In the genomic region with DNA sequence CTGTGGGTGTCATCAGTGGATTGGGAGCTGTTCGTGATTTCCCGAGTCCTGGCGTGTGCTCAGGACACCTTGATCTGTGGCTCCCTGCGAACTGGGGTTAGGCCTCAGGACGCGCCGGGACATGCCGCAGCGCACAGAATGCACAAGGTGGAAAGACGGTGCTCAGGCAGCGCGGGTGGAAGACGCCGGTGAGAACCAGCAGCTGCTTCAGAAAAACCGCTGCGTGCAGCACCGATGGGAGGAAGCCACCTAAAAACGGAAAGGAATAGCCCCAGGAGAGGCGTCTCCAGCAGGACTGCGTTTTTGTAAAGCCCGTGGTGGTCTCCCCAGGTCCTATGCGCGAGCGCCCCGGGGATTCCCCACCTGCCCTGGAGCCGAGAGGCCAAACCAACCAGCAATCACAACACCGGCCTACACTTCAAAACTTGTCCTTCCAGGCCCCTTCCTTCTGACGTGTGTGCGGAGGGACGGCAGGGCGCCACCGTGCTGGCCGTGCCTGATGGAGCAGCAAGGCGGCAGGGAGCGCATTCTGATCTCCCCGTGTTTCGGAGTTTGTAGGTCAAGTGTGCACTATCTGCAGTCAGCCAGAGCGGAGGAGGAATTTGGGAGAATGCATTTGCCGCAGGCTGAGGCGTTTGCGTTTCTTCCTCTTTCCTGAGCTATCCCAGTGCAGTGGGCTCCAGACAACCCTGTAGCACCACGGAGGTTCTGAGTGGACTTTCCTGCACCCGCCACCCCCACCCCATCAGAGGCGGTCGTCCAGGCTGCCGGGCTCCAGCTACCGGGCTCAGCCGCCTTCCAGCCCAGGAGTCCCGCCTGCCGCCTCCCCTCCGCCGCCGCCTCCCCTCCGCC, we compare ENCODE assay signal across 11 cellular contexts. TPM values are rescaled to one million over a fixed set of nuclear protein-coding genes. Genes with fewer than 3 reads are reported as not detected.
DNase-seq lines count a peak whose midpoint lies in the region; ATAC-seq and TF ChIP-seq lines count a peak whose summit lies in the region.
"Had no signal": no experiment of that assay in that cellular context is flagged by ENCODE, and none has a peak within 500 bp of the region (broad histone marks: within the 10 kb centered on the region; RNA-seq: fewer than 3 reads in every experiment).

No MANE protein-coding gene starts in this region.

- H3K4me2 ChIP-seq in neuronal stem cell (ENCODE audit: insufficient read depth, low read length, poor library complexity, severe bottlenecking), result peak overlapping the region; percentile 34

- H3K27ac ChIP-seq in CD4-positive, alpha-beta T cell (ENCODE audit: low read depth, low read length), result no peak overlapping the region
- no peak overlapping the region for H3K27ac ChIP-seq in foreskin keratinocyte
- H3K27ac ChIP-seq in neuronal stem cell (replicated peaks; ENCODE audit: low read length), result no peak overlapping the region

- H3K27ac Mint-ChIP-seq in CD4-positive, alpha-beta T cell, result no peak overlapping the region
- H3K27ac Mint-ChIP-seq in T-helper 17 cell, result no peak overlapping the region

- H3K4me3 ChIP-seq in neuronal stem cell (ENCODE audit: low read length in 2 of 2), result peak overlapping the region in 1 of 2 donors; percentile 12

- no peak overlapping the region for H3K9ac ChIP-seq in neuronal stem cell (ENCODE audit: low read depth, low read length, poor library complexity)

- peaks cover 3% of the 10 kb centered on the region for H3K79me1 ChIP-seq in neuronal stem cell (ENCODE audit: low read depth, low read length)

- H3K4me1 Mint-ChIP-seq in CD4-positive, alpha-beta T cell (ENCODE audit: low read depth), result no peaks in the 10 kb centered on the region
- peaks cover 12% of the 10 kb centered on the region for H3K4me1 Mint-ChIP-seq in T-helper 17 cell

- H2BK5ac ChIP-seq in neuronal stem cell (ENCODE audit: low read length), result no peak overlapping the region

- DNase-seq in CD4-positive, alpha-beta T cell, result peak in 1 of 10 experiments; percentile 25
- DNase-seq in T-helper 17 cell (no peak), foreskin keratinocyte (peak in 1 of 2 donors; percentile 60), neuronal stem cell (ENCODE audit: low spot score) (no peak), nucleus accumbens (lab: John Stamatoyannopoulos, UW) (no peak)
- DNase-seq: activated T-cell treated with anti-CD3 and anti-CD28 coated beads, Interleukin-2, amount 50 U/mL, for 4 hours; SIG-M5 had no signal

- H2AK5ac ChIP-seq in neuronal stem cell (ENCODE audit: low read depth, low read length), result no peak overlapping the region

- CTCF ChIA-PET in CD4-positive, alpha-beta T cell (lab: Charles Lee), result no interaction called here

- no peaks in the 10 kb centered on the region for H3K27me3 Mint-ChIP-seq in CD4-positive, alpha-beta T cell
- H3K27me3 Mint-ChIP-seq in T-helper 17 cell, result no peaks in the 10 kb centered on the region

- peak overlapping the region; percentile 79 for H3K18ac ChIP-seq in neuronal stem cell (ENCODE audit: low read length)

- no peak overlapping the region for H2BK12ac ChIP-seq in neuronal stem cell (ENCODE audit: low read length)

- no peaks in the 10 kb centered on the region for H3K27me3 ChIP-seq in CD4-positive, alpha-beta T cell (ENCODE audit: control insufficient read depth, insufficient read depth, low read length)
- H3K27me3 ChIP-seq in foreskin keratinocyte (peaks cover 8% of the 10 kb centered on the region), neuronal stem cell (ENCODE audit: control insufficient read depth in 3 of 3, insufficient read depth in 3 of 3, low read depth in 1 of 3, low read length in 3 of 3) (peaks cover 0 to 23% (median 10%) of the 10 kb centered on the region in 3 experiments)

- TF ChIP-seq CTCF in CD4-positive, alpha-beta T cell (IDR thresholded peaks at IDR 0.05), result no peak
- no peak for TF ChIP-seq CTCF in foreskin keratinocyte (conservative IDR thresholded peaks at IDR 0.05)

- no peak overlapping the region for H4K8ac ChIP-seq in neuronal stem cell (ENCODE audit: low read depth, low read length)

- POLR2A ChIA-PET in CD4-positive, alpha-beta T cell (lab: Charles Lee), result interaction anchor here (0.6 kb wide), 1 partner anchor 200 kb away, joined by 3 read pairs; a partner anchor contains a TSS

- ATAC-seq in CD4-positive, alpha-beta T cell (ENCODE audit: poor library complexity), result no peak
- ATAC-seq in T-helper 17 cell (peak; percentile 27), foreskin keratinocyte (peak; percentile 47), HG03571 (IDR thresholded peaks at IDR 0.05; ENCODE audit: unreplicated experiment) (no peak), GM19463 (IDR thresholded peaks at IDR 0.05; ENCODE audit: unreplicated experiment) (no peak), HG02798 (IDR thresholded peaks at IDR 0.05; ENCODE audit: poor library complexity, unreplicated experiment) (no peak)

- H3K23ac ChIP-seq in neuronal stem cell (ENCODE audit: low read depth, low read length, poor library complexity), result peak overlapping the region; percentile 73

- H3K14ac ChIP-seq in neuronal stem cell (ENCODE audit: low read length), result peak overlapping the region; percentile 91

- H3K9me3 ChIP-seq in CD4-positive, alpha-beta T cell (ENCODE audit: control insufficient read depth, low read length), result no peaks in the 10 kb centered on the region
- no peaks in the 10 kb centered on the region for H3K9me3 ChIP-seq in T-helper 17 cell (ENCODE audit: control insufficient read depth, low read length, poor library complexity, severe bottlenecking)
- H3K9me3 ChIP-seq in neuronal stem cell (replicated peaks in 1 of 2; ENCODE audit: control insufficient read depth in 2 of 2, insufficient read depth in 1 of 2, low read depth in 1 of 2, low read length in 2 of 2), result no peaks in the 10 kb centered on the region

- H2BK120ac ChIP-seq in neuronal stem cell (ENCODE audit: low read depth, low read length), result no peak overlapping the region

- H3K36me3 Mint-ChIP-seq in CD4-positive, alpha-beta T cell (ENCODE audit: low read depth), result peaks cover 4% of the 10 kb centered on the region
- peaks cover 2% of the 10 kb centered on the region for H3K36me3 Mint-ChIP-seq in T-helper 17 cell (ENCODE audit: low read depth)

- no CpG with 5 or more reads among the region's 54 CpGs for WGBS in neuronal stem cell (ENCODE audit: extremely low coverage in 2 of 2, insufficient read length in 2 of 2, insufficient replicate concordance in 1 of 2), 2 donors

- H2BK15ac ChIP-seq in neuronal stem cell (ENCODE audit: low read length), result no peak overlapping the region

- H3K4ac ChIP-seq in neuronal stem cell (ENCODE audit: low read length), result no peak overlapping the region

- H3K4me1 ChIP-seq in foreskin keratinocyte, result peaks cover 3% of the 10 kb centered on the region
- H3K4me1 ChIP-seq in neuronal stem cell (ENCODE audit: control insufficient read depth in 2 of 2, insufficient read depth in 1 of 2, low read depth in 1 of 2, low read length in 2 of 2), result peaks cover 0 to 16% of the 10 kb centered on the region in 2 donors

- H3K4me3 Mint-ChIP-seq in CD4-positive, alpha-beta T cell, result peak overlapping the region; percentile 60
- H3K4me3 Mint-ChIP-seq in T-helper 17 cell, result peak overlapping the region; percentile 41
- H3K4me3 Mint-ChIP-seq: activated T-cell treated with anti-CD3 and anti-CD28 coated beads, Interleukin-2, amount 50 U/mL, for 4 hours had no signal

- no peaks in the 10 kb centered on the region for H3K9me3 Mint-ChIP-seq in CD4-positive, alpha-beta T cell
- H3K9me3 Mint-ChIP-seq: activated T-cell treated with anti-CD3 and anti-CD28 coated beads, Interleukin-2, amount 50 U/mL, for 4 hours had no signal

- H4K91ac ChIP-seq in neuronal stem cell (ENCODE audit: low read depth, low read length, poor library complexity), result no peak overlapping the region

- H2AFZ ChIP-seq in neuronal stem cell (ENCODE audit: low read length), result peak overlapping the region; percentile 48

- no peaks in the 10 kb centered on the region for H3K36me3 ChIP-seq in neuronal stem cell (replicated peaks in 1 of 2; ENCODE audit: control insufficient read depth in 2 of 2, insufficient read depth in 2 of 2, low read length in 2 of 2)

- intact Hi-C loops in CD4-positive, alpha-beta T cell (cut with DNase I, micrococcal nuclease), result no loop called here

RNA-seq across cellular contexts. Expression of a gene that starts 32.2 kb away (rescaled TPM):
- under 1 TPM; 0.30 to 0.36 TPM for total RNA-seq in CD4-positive, alpha-beta T cell
- under 1 TPM in 1 of 2 donors, not detected in 1; 0.12 TPM for total RNA-seq in T-helper 17 cell
- not detected in 2 replicates for total RNA-seq in foreskin keratinocyte
- not detected in 2 replicates for polyA plus RNA-seq in foreskin keratinocyte
- polyA plus RNA-seq in neuronal stem cell (2013, experiment 1 of 2), result not detected
- polyA plus RNA-seq in neuronal stem cell (2013, experiment 2 of 2), result not detected
- total RNA-seq: glomerular endothelial cell had no signal

RNA-seq across cellular contexts. Expression of a gene that starts 43.0 kb away (rescaled TPM):
- 10 to 100 TPM in 1 of 2 experiments, 1 to 10 TPM in 1; 9.5 to 11.4 TPM for total RNA-seq in CD4-positive, alpha-beta T cell
- 10 to 100 TPM in 1 of 2 donors, 1 to 10 TPM in 1; 8.1 to 10.4 TPM for total RNA-seq in T-helper 17 cell
- total RNA-seq in foreskin keratinocyte, result not detected in 2 replicates
- polyA plus RNA-seq in foreskin keratinocyte, result not detected in 2 replicates
- not detected for polyA plus RNA-seq in neuronal stem cell (2013, experiment 1 of 2)
- not detected for polyA plus RNA-seq in neuronal stem cell (2013, experiment 2 of 2)
- total RNA-seq: glomerular endothelial cell had no signal

Comparison
In these comparisons a context has a peak if more than half of its experiments do, and no peak if none do; other contexts are left out.
1. ATAC-seq: peak in T-helper 17 cell (single experiment) and foreskin keratinocyte (single experiment); none in CD4-positive, alpha-beta T cell (single experiment), HG03571 (single experiment), GM19463 (single experiment) and HG02798 (single experiment).